In genomic region chrX:51336584-51336983, GRCh38 we compare ENCODE assay signal across 1 cellular context.
TF ChIP-seq lines count a peak whose summit lies in the region.

No MANE protein-coding gene starts in this region.

TF ChIP-seq in HepG2, 621 proteins besides CTCF, POLR2A, EP300 and RAD21 (continued from another document):
- TF ChIP-seq ZBTB40 (IDR thresholded peaks at IDR 0.05) (no peak), ZBTB40 (CRISPR knock-in tag; IDR thresholded peaks at IDR 0.05) (no peak), STAG1 (CRISPR knock-in tag; IDR thresholded peaks at IDR 0.05) (peak; percentile 46; the same call in 1 of the 2 replicates), SMC3 (IDR thresholded peaks at IDR 0.05; ENCODE audit: low read length) (peak; percentile 6; the same call in 1 of the 2 replicates), ZSCAN21 (CRISPR knock-in tag; IDR thresholded peaks at IDR 0.05; ENCODE audit: borderline replicate concordance) (no peak), ZNF552 (CRISPR knock-in tag; IDR thresholded peaks at IDR 0.05; ENCODE audit: borderline replicate concordance) (no peak)
